17 cellular contexts compared by ENCODE assay signal in genomic region chr6:113560376-113560775, GRCh38.
A peak's percentile ranks its signal among the peaks of the same experiment; 100 is the strongest.
DNase-seq lines count a peak whose midpoint lies in the region; ATAC-seq, FAIRE-seq and TF ChIP-seq lines count a peak whose summit lies in the region.
"Had no signal": no experiment of that assay in that cellular context is flagged by ENCODE, and none has a peak within 500 bp of the region (broad histone marks: within the 10 kb centered on the region; RNA-seq: fewer than 3 reads in every experiment).

No MANE protein-coding gene starts in this region.

- no peaks in the 10 kb centered on the region for H3K9me1 ChIP-seq in keratinocyte (ENCODE audit: control insufficient read depth, extremely low read depth, insufficient read depth, low read length)

- H3K27me3 ChIP-seq in SK-N-SH (ENCODE audit: insufficient read depth) (no peaks in the 10 kb centered on the region), keratinocyte (ENCODE audit: control insufficient read depth, extremely low read depth, insufficient read depth, low read length) (no peaks in the 10 kb centered on the region)
- H3K27me3 ChIP-seq: BLaER1 treated with 17β-estradiol and CSF1 and Interleukin-3, amounts not matched to agents 10 nM and 100 nM had no signal

- DNase-seq in SK-N-SH (no peak), RPMI7951 (ENCODE audit: low read depth) (peak; percentile 51), keratinocyte (ENCODE audit: low read depth, low spot score) (no peak), NCI-H2171 (lab: John Stamatoyannopoulos, UW) (no peak), OCI-M1 (lab: John Stamatoyannopoulos, UW) (no peak)
- DNase-seq: DND-41; Kasumi-1; NCI-H1105 treated with DMSO at 0.1 percent for 48 hours; NCI-H1694 treated with DMSO at 0.1 percent for 48 hours; NCI-H69; NK-92 treated with Interleukin-12 subunit alpha and Interleukin-12 subunit beta, amount 100 ng/mL, for 24 hours had no signal

- H3K27ac ChIP-seq in SK-N-SH (ENCODE audit: low read depth in 2 of 2, low read length in 1 of 2) (peak overlapping the region; percentile 89 to 94), keratinocyte (ENCODE audit: control insufficient read depth, insufficient read depth, low read length) (peak overlapping the region; percentile 66)
- H3K27ac ChIP-seq: 22Rv1; BLaER1 treated with 17β-estradiol and CSF1 and Interleukin-3, amounts not matched to agents 10 nM and 100 nM had no signal

- H4K20me1 ChIP-seq in SK-N-SH (ENCODE audit: insufficient read depth) (no peaks in the 10 kb centered on the region), keratinocyte (ENCODE audit: control insufficient read depth, extremely low read depth, insufficient read depth, low read length) (no peaks in the 10 kb centered on the region)
- H4K20me1 ChIP-seq: BLaER1 treated with 17β-estradiol and CSF1 and Interleukin-3, amounts not matched to agents 10 nM and 100 nM had no signal

- H3F3A ChIP-seq in SK-N-SH (replicated peaks; ENCODE audit: insufficient read depth), result peaks cover 39% of the 10 kb centered on the region

- dilution Hi-C loops in keratinocyte (cut with MboI; ENCODE audit: extremely low pct_ligation_motif_present, low sequenced_read_pairs), result no loop called here

- H3K4me1 ChIP-seq in SK-N-SH (ENCODE audit: control insufficient read depth in 1 of 2, insufficient read depth in 2 of 2, low read depth in 1 of 2, low read length in 1 of 2), result peaks cover 15 to 27% of the 10 kb centered on the region in 2 experiments; a peak in 3 of 4 replicates
- H3K4me1 ChIP-seq in keratinocyte (ENCODE audit: control insufficient read depth, extremely low read depth, insufficient read depth, low read length), result peaks cover 31% of the 10 kb centered on the region

- no peaks in the 10 kb centered on the region for H3K36me3 ChIP-seq in SK-N-SH (replicated peaks in 1 of 2; ENCODE audit: control insufficient read depth in 1 of 2, insufficient read depth in 2 of 2, low read length in 1 of 2)
- H3K36me3 ChIP-seq in keratinocyte (ENCODE audit: control insufficient read depth in 2 of 2, extremely low read depth in 1 of 2, insufficient read depth in 2 of 2, low read length in 2 of 2), result no peaks in the 10 kb centered on the region
- H3K36me3 ChIP-seq: BLaER1 treated with 17β-estradiol and CSF1 and Interleukin-3, amounts not matched to agents 10 nM and 100 nM had no signal

- H3K79me2 ChIP-seq in SK-N-SH (ENCODE audit: insufficient read depth) (no peaks in the 10 kb centered on the region), keratinocyte (ENCODE audit: control insufficient read depth, insufficient read depth, low read length) (no peaks in the 10 kb centered on the region)

- H3K9me2 ChIP-seq in SK-N-SH, result no peaks in the 10 kb centered on the region

- H3K4me3 ChIP-seq in SK-N-SH (ENCODE audit: low read depth in 2 of 2, low read length in 1 of 2) (no peak overlapping the region), keratinocyte (ENCODE audit: control insufficient read depth in 2 of 3, extremely low read depth in 1 of 3, insufficient read depth in 2 of 3, low read depth in 1 of 3, low read length in 3 of 3) (no peak overlapping the region)
- H3K4me3 ChIP-seq: BLaER1 treated with 17β-estradiol and CSF1 and Interleukin-3, amounts not matched to agents 10 nM and 100 nM had no signal

- no peak for TF ChIP-seq EP300 in SK-N-SH (IDR thresholded peaks at IDR 0.05; ENCODE audit: borderline replicate concordance in 1 of 2, low read depth in 1 of 2, low read length in 1 of 2)

- peak overlapping the region; percentile 8; the same call in 1 of the 2 replicates for H3K4me2 ChIP-seq in SK-N-SH
- peak overlapping the region; percentile 49 for H3K4me2 ChIP-seq in keratinocyte (ENCODE audit: control insufficient read depth, extremely low read depth, insufficient read depth, low read depth, low read length)
- H3K4me2 ChIP-seq: BLaER1 treated with 17β-estradiol and CSF1 and Interleukin-3, amounts not matched to agents 10 nM and 100 nM had no signal

- 100% methylated on average over 1 of the region's 1 CpG for WGBS in SK-N-SH (ENCODE audit: low lambda C conversion rate)

- POLR2A ChIA-PET in SK-N-SH (lab: Yijun Ruan, JAX), result no interaction called here

- CTCF ChIA-PET in SK-N-SH (lab: Yijun Ruan, JAX), result no interaction called here

- peak; percentile 53 for FAIRE-seq in keratinocyte (lab: Jason Lieb, UNC)

- H2AFZ ChIP-seq in SK-N-SH (ENCODE audit: low read depth), result peak overlapping the region; percentile 23; the same call in 1 of the 2 replicates
- peak overlapping the region; percentile 36 for H2AFZ ChIP-seq in keratinocyte (ENCODE audit: control insufficient read depth, low read length)

- H3K9me3 ChIP-seq in SK-N-SH (no peaks in the 10 kb centered on the region), keratinocyte (ENCODE audit: control insufficient read depth, low read depth, low read length) (no peaks in the 10 kb centered on the region)
- H3K9me3 ChIP-seq: BLaER1 treated with 17β-estradiol and CSF1 and Interleukin-3, amounts not matched to agents 10 nM and 100 nM had no signal

- no peak for TF ChIP-seq CTCF in SK-N-SH (IDR thresholded peaks at IDR 0.05)
- no peak for TF ChIP-seq CTCF in keratinocyte (optimal IDR thresholded peaks at IDR 0.05 in 1 of 3, IDR thresholded peaks at IDR 0.05 in 1 of 3, conservative IDR thresholded peaks at IDR 0.05 in 1 of 3; ENCODE audit: extremely low read depth in 1 of 3, insufficient read depth in 2 of 3, low read length in 3 of 3)

- no peak for TF ChIP-seq RAD21 in SK-N-SH (IDR thresholded peaks at IDR 0.05; ENCODE audit: low read length)

- ATAC-seq in SK-N-SH treated with all-trans-retinoic acid at 6 μM for 48 hours (no peak), GM18498 (IDR thresholded peaks at IDR 0.05; ENCODE audit: unreplicated experiment) (no peak), GM21825 (IDR thresholded peaks at IDR 0.05; ENCODE audit: unreplicated experiment) (no peak)
- ATAC-seq: Right ventricle myocardium inferior had no signal

- H3K9ac ChIP-seq in SK-N-SH, result peak overlapping the region; percentile 39; the same call in 1 of the 2 replicates
- no peak overlapping the region for H3K9ac ChIP-seq in keratinocyte (ENCODE audit: control insufficient read depth, extremely low read depth, insufficient read depth, low read length)
- H3K9ac ChIP-seq: BLaER1 treated with 17β-estradiol and CSF1 and Interleukin-3, amounts not matched to agents 10 nM and 100 nM had no signal

TF ChIP-seq in SK-N-SH, 30 proteins besides CTCF, POLR2A, EP300 and RAD21 (continues in another document):
- TF ChIP-seq ZBTB33 (IDR thresholded peaks at IDR 0.05; ENCODE audit: borderline replicate concordance, low read depth), result no peak
- TF ChIP-seq EZH2phosphoT487 (IDR thresholded peaks at IDR 0.05; ENCODE audit: borderline replicate concordance, low read depth), result no peak
- TF ChIP-seq JUND (IDR thresholded peaks at IDR 0.05), result no peak
- no peak for TF ChIP-seq MEF2A (IDR thresholded peaks at IDR 0.05; ENCODE audit: borderline replicate concordance, low read depth)
- TF ChIP-seq CHD2 (IDR thresholded peaks at IDR 0.05; ENCODE audit: low read length, partially characterized antibody), result no peak
- no peak for TF ChIP-seq NRF1 (IDR thresholded peaks at IDR 0.05; ENCODE audit: low read depth, low read length)
- no peak for TF ChIP-seq RXRA (IDR thresholded peaks at IDR 0.05; ENCODE audit: borderline replicate concordance, low read depth)

TF ChIP-seq in SK-N-SH treated with all-trans-retinoic acid at 6 μM for 48 hours, 23 proteins besides CTCF, POLR2A, EP300 and RAD21 (continues in another document):
- no peak for TF ChIP-seq ZFP30 (CRISPR knock-in tag; IDR thresholded peaks at IDR 0.05)
- TF ChIP-seq PATZ1 (CRISPR knock-in tag; IDR thresholded peaks at IDR 0.05; ENCODE audit: borderline replicate concordance), result no peak
- no peak for TF ChIP-seq CSRNP3 (CRISPR knock-in tag; IDR thresholded peaks at IDR 0.05)
- TF ChIP-seq PPARA (CRISPR knock-in tag; IDR thresholded peaks at IDR 0.05; ENCODE audit: borderline replicate concordance), result no peak
- no peak for TF ChIP-seq ZNF565 (CRISPR knock-in tag; conservative IDR thresholded peaks at IDR 0.05; ENCODE audit: low read depth)
- no peak for TF ChIP-seq TCF4 (CRISPR knock-in tag; IDR thresholded peaks at IDR 0.05; ENCODE audit: borderline replicate concordance)
- no peak for TF ChIP-seq ARNTL (CRISPR knock-in tag; IDR thresholded peaks at IDR 0.05; ENCODE audit: borderline replicate concordance, low read depth)
- TF ChIP-seq ISL1 (CRISPR knock-in tag; IDR thresholded peaks at IDR 0.05), result no peak
